Comparison of ENCODE assay signal across 34 cellular contexts in genomic region chr11:77042111-77042726, GRCh38. TPM values are rescaled to one million over a fixed set of nuclear protein-coding genes. Genes with fewer than 3 reads are reported as not detected.
"Had no signal": no experiment of that assay in that cellular context is flagged by ENCODE, and none has a peak within 500 bp of the region (broad histone marks: within the 10 kb centered on the region; RNA-seq: fewer than 3 reads in every experiment).

No MANE protein-coding gene starts in this region.

- DNase-seq: activated B cell treated with CpG ODN at 0.5 μM for 24 hours; activated CD4-positive, alpha-beta memory T cell treated with anti-CD3 and anti-CD28 coated beads for 36 hours; activated CD4-positive, alpha-beta T cell treated with anti-CD3 and anti-CD28 coated beads for 4 hours; activated CD4-positive, alpha-beta T cell treated with anti-CD3 and anti-CD28 coated beads, Interleukin-2, amount 50 U/mL, for 1 hour; activated CD4-positive, CD25-positive, alpha-beta regulatory T cell treated with anti-CD3 and anti-CD28 coated beads, Interleukin-2, amount 50 U/mL, for 72 hours; activated effector memory CD4-positive, alpha-beta T cell treated with anti-CD3 and anti-CD28 coated beads, Interleukin-2, amount 50 U/mL, for 16 hours; activated naive CD4-positive, alpha-beta T cell; activated naive CD4-positive, alpha-beta T cell treated with anti-CD3 and anti-CD28 coated beads, Interleukin-2, amount 50 U/mL, for 16 hours; activated naive CD8-positive, alpha-beta T cell treated with anti-CD3 and anti-CD28 coated beads for 36 hours; activated T-cell treated with anti-CD3 and anti-CD28 coated beads, Interleukin-2, amount 50 U/mL, for 1 hour; activated T-cell treated with anti-CD3 and anti-CD28 coated beads, Interleukin-2, amount 50 U/mL, for 72 hours; amniotic stem cell; aorta; NCI-H1048; NCI-H1105 treated with DMSO at 0.1 percent for 48 hours; NCI-H1436; NCI-H1694; NCI-H2029; NCI-H510A; NCI-H526; NCI-H748 treated with DMSO at 0.1 percent for 48 hours; PC-9; SW 1271; T-helper 1 cell; T-helper 2 cell; T-helper 9 cell had no signal

- H3K36me3 ChIP-seq: cardiac muscle cell had no signal

- H3K36me3 Mint-ChIP-seq: activated CD4-positive, alpha-beta memory T cell treated with anti-CD3 and anti-CD28 coated beads for 36 hours; activated naive CD8-positive, alpha-beta T cell treated with anti-CD3 and anti-CD28 coated beads for 36 hours had no signal

- H3K4me3 ChIP-seq: cardiac muscle cell, PC-9 had no signal

- H3K27ac ChIP-seq: cardiac muscle cell, PC-9, RWPE1, VCaP had no signal

- H3K9me3 Mint-ChIP-seq: activated B cell treated with CpG ODN at 0.5 μM for 24 hours; activated CD4-positive, alpha-beta memory T cell treated with anti-CD3 and anti-CD28 coated beads for 36 hours; activated naive CD8-positive, alpha-beta T cell treated with anti-CD3 and anti-CD28 coated beads for 36 hours; activated T-cell treated with anti-CD3 and anti-CD28 coated beads, Interleukin-2, amount 50 U/mL, for 72 hours; activated T-helper 17 cell treated with anti-CD3 and anti-CD28 coated beads, Interleukin-2, amount 50 U/mL, for 72 hours; central memory CD8-positive, alpha-beta T cell had no signal

- H3K4me3 Mint-ChIP-seq: activated B cell treated with CpG ODN at 0.5 μM for 24 hours; activated CD4-positive, alpha-beta memory T cell treated with anti-CD3 and anti-CD28 coated beads for 36 hours; activated naive CD8-positive, alpha-beta T cell treated with anti-CD3 and anti-CD28 coated beads for 36 hours; activated T-cell treated with anti-CD3 and anti-CD28 coated beads, Interleukin-2, amount 50 U/mL, for 72 hours; activated T-helper 17 cell treated with anti-CD3 and anti-CD28 coated beads, Interleukin-2, amount 50 U/mL, for 72 hours; central memory CD8-positive, alpha-beta T cell had no signal

- H3K27ac Mint-ChIP-seq: activated B cell treated with CpG ODN at 0.5 μM for 24 hours; activated CD4-positive, alpha-beta memory T cell treated with anti-CD3 and anti-CD28 coated beads for 36 hours; activated naive CD8-positive, alpha-beta T cell treated with anti-CD3 and anti-CD28 coated beads for 36 hours; activated T-cell treated with anti-CD3 and anti-CD28 coated beads, Interleukin-2, amount 50 U/mL, for 72 hours; activated T-helper 17 cell treated with anti-CD3 and anti-CD28 coated beads, Interleukin-2, amount 50 U/mL, for 72 hours had no signal

RNA-seq across cellular contexts. Expression of gene B3GNT6, which starts 8.0 kb away (rescaled TPM):
- total RNA-seq: activated B cell treated with CpG ODN at 0.5 μM for 24 hours; activated CD4-positive, alpha-beta memory T cell treated with anti-CD3 and anti-CD28 coated beads for 36 hours; activated naive CD8-positive, alpha-beta T cell treated with anti-CD3 and anti-CD28 coated beads for 36 hours; activated T-cell treated with anti-CD3 and anti-CD28 coated beads, Interleukin-2, amount 50 U/mL, for 72 hours; activated T-helper 17 cell treated with anti-CD3 and anti-CD28 coated beads, Interleukin-2, amount 50 U/mL, for 72 hours; aorta; cardiac muscle cell; M059J; OCI-LY7; PC-9; Right ventricle myocardium inferior had no signal
